In the genomic region with DNA sequence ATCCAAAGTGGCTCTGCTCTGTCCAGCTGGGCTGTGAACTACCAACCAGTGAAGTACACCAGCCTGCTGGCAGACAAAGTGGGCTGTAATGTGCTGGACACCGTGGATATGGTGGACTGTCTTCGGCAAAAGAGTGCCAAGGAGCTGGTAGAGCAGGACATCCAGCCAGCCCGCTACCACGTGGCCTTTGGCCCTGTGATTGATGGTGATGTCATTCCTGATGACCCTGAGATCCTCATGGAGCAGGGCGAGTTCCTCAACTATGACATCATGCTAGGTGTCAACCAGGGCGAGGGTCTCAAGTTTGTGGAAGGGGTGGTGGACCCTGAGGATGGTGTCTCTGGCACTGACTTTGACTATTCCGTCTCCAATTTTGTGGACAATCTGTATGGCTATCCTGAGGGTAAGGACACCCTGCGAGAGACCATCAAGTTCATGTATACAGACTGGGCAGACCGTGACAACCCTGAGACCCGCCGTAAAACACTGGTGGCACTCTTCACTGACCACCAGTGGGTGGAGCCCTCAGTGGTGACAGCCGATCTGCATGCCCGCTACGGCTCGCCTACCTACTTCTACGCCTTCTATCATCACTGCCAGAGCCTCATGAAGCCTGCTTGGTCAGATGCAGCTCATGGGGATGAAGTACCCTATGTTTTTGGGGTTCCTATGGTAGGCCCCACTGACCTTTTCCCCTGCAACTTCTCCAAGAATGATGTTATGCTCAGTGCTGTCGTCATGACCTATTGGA, we compare ENCODE assay signal across 25 cellular contexts. TPM values are rescaled to one million over a fixed set of nuclear protein-coding genes. Genes with fewer than 3 reads are reported as not detected.
"Had no signal": no experiment of that assay in that cellular context is flagged by ENCODE, and none has a peak within 500 bp of the region (broad histone marks: within the 10 kb centered on the region; RNA-seq: fewer than 3 reads in every experiment).

No MANE protein-coding gene starts in this region.

- H3K27ac Mint-ChIP-seq: activated CD8-positive, alpha-beta T cell treated with anti-CD3 and anti-CD28 coated beads for 36 hours; activated naive CD4-positive, alpha-beta T cell treated with anti-CD3 and anti-CD28 coated beads, Interleukin-2, amount 10 ng/mL, durations not matched to agents 7 days and 5 days; activated naive CD8-positive, alpha-beta T cell treated with anti-CD3 and anti-CD28 coated beads for 36 hours; activated T-cell treated with anti-CD3 and anti-CD28 coated beads, Interleukin-2, amount 50 U/mL, for 72 hours; activated T-helper 2 cell treated with anti-CD3 and anti-CD28 coated beads, Interferon-gamma antibody, Interleukin-2, Interleukin-4, amounts not matched to agents 10 μg/mL and 5 μg/mL and 100 μg/mL, durations not matched to agents 14 hours and 24 hours and 36 hours had no signal

- H3K9me3 ChIP-seq: Peyer's patch, SJCRH30, SK-N-SH had no signal

- H3K4me1 ChIP-seq: Peyer's patch, SJCRH30 had no signal

- H3K27ac ChIP-seq: Peyer's patch, RWPE1, SJCRH30, VCaP had no signal

- H3K9me3 Mint-ChIP-seq: activated CD8-positive, alpha-beta T cell treated with anti-CD3 and anti-CD28 coated beads for 36 hours; activated naive CD4-positive, alpha-beta T cell treated with anti-CD3 and anti-CD28 coated beads, Interleukin-2, amount 10 ng/mL, durations not matched to agents 7 days and 5 days; activated naive CD8-positive, alpha-beta T cell treated with anti-CD3 and anti-CD28 coated beads for 36 hours; activated T-cell treated with anti-CD3 and anti-CD28 coated beads, Interleukin-2, amount 50 U/mL, for 72 hours; activated T-helper 2 cell treated with anti-CD3 and anti-CD28 coated beads, Interferon-gamma antibody, Interleukin-2, Interleukin-4, amounts not matched to agents 10 μg/mL and 5 μg/mL and 100 μg/mL, durations not matched to agents 14 hours and 24 hours and 36 hours had no signal

- H3K4me3 ChIP-seq: Peyer's patch, SJCRH30 had no signal

- H3K27me3 ChIP-seq: Peyer's patch, SJCRH30 had no signal

- DNase-seq: activated CD4-positive, alpha-beta T cell treated with anti-CD3 and anti-CD28 coated beads for 4 hours; activated CD4-positive, CD25-positive, alpha-beta regulatory T cell; activated CD8-positive, alpha-beta memory T cell treated with anti-CD3 and anti-CD28 coated beads, Interleukin-2, amount 50 U/mL, for 4 hours; activated CD8-positive, alpha-beta T cell treated with anti-CD3 and anti-CD28 coated beads for 36 hours; activated gamma-delta T cell treated with Interleukin-2 at 50 U/mL for 16 hours; activated naive CD4-positive, alpha-beta T cell treated with anti-CD3 and anti-CD28 coated beads, Interleukin-2, amount 10 ng/mL, durations not matched to agents 7 days and 5 days; activated naive CD8-positive, alpha-beta T cell treated with anti-CD3 and anti-CD28 coated beads for 36 hours; activated T-cell treated with anti-CD3 and anti-CD28 coated beads, Interleukin-2, amount 50 U/mL, for 72 hours; Kasumi-1; NCI-H1105 treated with DMSO at 0.1 percent for 48 hours; NCI-H1436 treated with DMSO at 0.1 percent for 48 hours; NCI-H187; NCI-H2081; NCI-H510A treated with DMSO at 0.1 percent for 48 hours; NCI-H69; NK-92 treated with Interleukin-12 subunit alpha and Interleukin-12 subunit beta, amount 100 ng/mL, for 24 hours; OCI-M1; Peyer's patch; Right ventricle myocardium superior; SJCRH30; SK-N-SH; T-helper 1 cell had no signal

- H3K4me2 ChIP-seq: SK-N-SH had no signal

- ATAC-seq: activated CD8-positive, alpha-beta T cell treated with anti-CD3 and anti-CD28 coated beads for 36 hours; activated T-cell treated with anti-CD3 and anti-CD28 coated beads, Interleukin-2, amount 50 U/mL, for 72 hours had no signal

- H3K4me3 Mint-ChIP-seq: activated CD8-positive, alpha-beta T cell treated with anti-CD3 and anti-CD28 coated beads for 36 hours; activated naive CD4-positive, alpha-beta T cell treated with anti-CD3 and anti-CD28 coated beads, Interleukin-2, amount 10 ng/mL, durations not matched to agents 7 days and 5 days; activated naive CD8-positive, alpha-beta T cell treated with anti-CD3 and anti-CD28 coated beads for 36 hours; activated T-cell treated with anti-CD3 and anti-CD28 coated beads, Interleukin-2, amount 50 U/mL, for 72 hours had no signal

- H3K36me3 ChIP-seq: Peyer's patch, SJCRH30 had no signal

- H3K9me2 ChIP-seq: SK-N-SH had no signal

- H3K27me3 Mint-ChIP-seq: activated CD8-positive, alpha-beta T cell treated with anti-CD3 and anti-CD28 coated beads for 36 hours; activated naive CD4-positive, alpha-beta T cell treated with anti-CD3 and anti-CD28 coated beads, Interleukin-2, amount 10 ng/mL, durations not matched to agents 7 days and 5 days; activated naive CD8-positive, alpha-beta T cell treated with anti-CD3 and anti-CD28 coated beads for 36 hours had no signal

RNA-seq across cellular contexts. Expression of a gene that starts 55.8 kb away (rescaled TPM):
- total RNA-seq: activated CD8-positive, alpha-beta T cell treated with anti-CD3 and anti-CD28 coated beads for 36 hours; activated naive CD8-positive, alpha-beta T cell treated with anti-CD3 and anti-CD28 coated beads for 36 hours; activated T-helper 2 cell treated with anti-CD3 and anti-CD28 coated beads, Interferon-gamma antibody, Interleukin-2, Interleukin-4, amounts not matched to agents 10 μg/mL and 5 μg/mL and 100 μg/mL, durations not matched to agents 14 hours and 24 hours and 36 hours; Right ventricle myocardium superior had no signal
- polyA plus RNA-seq: SK-N-SH had no signal

RNA-seq across cellular contexts. Expression of a gene that starts 55.8 kb away (rescaled TPM):
- polyA plus RNA-seq: SK-N-SH had no signal
